1 cellular context compared by ENCODE assay signal in genomic region chr15:70322051-70322668, GRCh38.
TF ChIP-seq lines count a peak whose summit lies in the region.

No MANE protein-coding gene starts in this region.

TF ChIP-seq in SK-N-SH, 30 proteins besides CTCF, POLR2A, EP300 and RAD21 (continued from another document):
- no peak for TF ChIP-seq FOSL2 (IDR thresholded peaks at IDR 0.05; ENCODE audit: borderline replicate concordance, low read depth)
